In genomic region chrX:109902665-109903064, GRCh38 we compare ENCODE assay signal across 22 cellular contexts.
DNase-seq lines count a peak whose midpoint lies in the region; ATAC-seq, FAIRE-seq and TF ChIP-seq lines count a peak whose summit lies in the region.
"Had no signal": no experiment of that assay in that cellular context is flagged by ENCODE, and none has a peak within 500 bp of the region (broad histone marks: within the 10 kb centered on the region; RNA-seq: fewer than 3 reads in every experiment).

No MANE protein-coding gene starts in this region.

- DNase-seq in A172 (ENCODE audit: low spot score), result peak; percentile 2
- no peak for DNase-seq in H54 (ENCODE audit: insufficient read length, low spot score)
- peak; percentile 57 for DNase-seq in astrocyte of the cerebellum (ENCODE audit: low read depth)
- peak; percentile 13 for DNase-seq in glomerular visceral epithelial cell (ENCODE audit: extremely low spot score)
- DNase-seq in mucosa of gallbladder (ENCODE audit: low spot score), result no peak
- DNase-seq in head of caudate nucleus, result no peak
- no peak for DNase-seq in activated CD4-positive, alpha-beta T cell treated with anti-CD3 and anti-CD28 coated beads, Interleukin-2, amount 50 U/mL, for 48 hours
- DNase-seq: activated CD4-positive, alpha-beta T cell treated with anti-CD3 and anti-CD28 coated beads, Interleukin-2, amount 10 ng/mL, durations not matched to agents 7 days and 5 days; activated gamma-delta T cell treated with Interleukin-2 at 50 U/mL for 16 hours; DMS 273 treated with DMSO at 0.1 percent for 48 hours; effector memory CD4-positive, alpha-beta T cell; left cardiac atrium; mesendoderm; NCI-H1105; NCI-H2107; NCI-H524; stimulated activated CD4-positive, alpha-beta T cell treated with anti-CD3 and anti-CD28 coated beads, Interleukin-2, amount 100 ng/mL, for 48 hours; SW 1271; upper lobe of left lung had no signal

- FAIRE-seq in H54 (lab: Jason Lieb, UNC), result peak; percentile 30
- FAIRE-seq: A204.1, TTC549 had no signal

- no peak for TF ChIP-seq POLR2A in H54 (IDR thresholded peaks at IDR 0.05; ENCODE audit: low read depth, low read length)

- no peak for ATAC-seq in HG03139 (IDR thresholded peaks at IDR 0.05; ENCODE audit: unreplicated experiment)
- ATAC-seq: left cardiac atrium had no signal

- in situ Hi-C loops in astrocyte of the cerebellum (cut with HindIII; ENCODE audit: low sequenced_read_pairs), result no loop called here

- intact Hi-C loops in head of caudate nucleus (cut with DNase I), result no loop called here

- TF ChIP-seq CTCF in astrocyte of the cerebellum (IDR thresholded peaks at IDR 0.05; ENCODE audit: low read depth, low read length, missing control alignments), result no peak

- no peak overlapping the region for H3K4me3 ChIP-seq in astrocyte of the cerebellum (ENCODE audit: low read depth, low read length)
- H3K4me3 ChIP-seq: upper lobe of left lung had no signal

Comparison
In these comparisons a context has a peak if more than half of its experiments do, and no peak if none do; other contexts are left out.
1. DNase-seq: peak in A172 (single experiment), astrocyte of the cerebellum (single experiment) and glomerular visceral epithelial cell (single experiment); none in H54 (single experiment), mucosa of gallbladder (single experiment), head of caudate nucleus (0 of 42) and activated CD4-positive, alpha-beta T cell treated with anti-CD3 and anti-CD28 coated beads, Interleukin-2, amount 50 U/mL, for 48 hours (0 of 2).